12 cellular contexts compared by ENCODE assay signal in the genomic region with DNA sequence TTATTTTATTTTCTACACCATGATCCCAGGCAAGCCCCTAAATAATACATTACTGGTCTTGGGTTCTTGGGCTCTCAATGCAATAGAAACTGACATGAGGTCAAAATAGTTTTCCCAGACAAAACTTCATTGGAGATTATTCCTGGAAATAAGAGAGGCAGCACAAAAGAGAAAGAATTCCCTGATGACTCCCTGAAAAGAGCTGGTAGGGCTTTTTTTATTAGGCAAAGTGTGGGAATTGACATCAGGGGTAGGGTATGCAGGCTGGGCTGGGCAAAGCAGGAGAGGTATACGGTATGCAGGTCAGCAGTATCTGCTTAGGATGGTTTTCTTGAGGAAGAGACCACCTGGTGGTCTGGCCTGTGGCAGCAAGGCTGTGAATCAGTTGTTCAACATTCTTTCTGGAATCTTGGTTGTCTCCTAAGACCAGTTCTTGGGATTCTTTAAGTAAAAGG. TPM values are rescaled to one million over a fixed set of nuclear protein-coding genes. Genes with fewer than 3 reads are reported as not detected.
DNase-seq lines count a peak whose midpoint lies in the region; ATAC-seq, FAIRE-seq and TF ChIP-seq lines count a peak whose summit lies in the region.
"Had no signal": no experiment of that assay in that cellular context is flagged by ENCODE, and none has a peak within 500 bp of the region (broad histone marks: within the 10 kb centered on the region; RNA-seq: fewer than 3 reads in every experiment).

No MANE protein-coding gene starts in this region.

- peaks cover 55% of the 10 kb centered on the region for H3K27me3 Mint-ChIP-seq in activated CD8-positive, alpha-beta T cell treated with anti-CD3 and anti-CD28 coated beads for 36 hours
- H3K27me3 Mint-ChIP-seq in glutamatergic neuron (ENCODE audit: unreplicated experiment): no peaks in the 10 kb centered on the region
- H3K27me3 Mint-ChIP-seq in naive thymus-derived CD4-positive, alpha-beta T cell: peaks cover 31 to 63% (median 51%) of the 10 kb centered on the region in 5 donors

- no peak for DNase-seq in activated CD8-positive, alpha-beta T cell treated with anti-CD3 and anti-CD28 coated beads for 36 hours
- DNase-seq in glutamatergic neuron (no peak), prostate gland (ENCODE audit: low spot score) (no peak), GM19240 (ENCODE audit: insufficient read length, low spot score) (no peak), occipital lobe (lab: John Stamatoyannopoulos, UW) (no peak)
- DNase-seq in naive thymus-derived CD4-positive, alpha-beta T cell: no peak
- DNase-seq: activated gamma-delta T cell treated with Interleukin-2 at 50 U/mL for 16 hours; NK-92 treated with Interleukin-12 subunit alpha and Interleukin-12 subunit beta, amount 100 ng/mL, for 24 hours; stimulated activated naive CD4-positive, alpha-beta T cell treated with Interleukin-2 at 50 U/mL for 16 hours had no signal

- peak overlapping the region; percentile 13 to 44 for H3K27ac ChIP-seq in prostate gland
- no peak overlapping the region for H3K27ac ChIP-seq in naive thymus-derived CD4-positive, alpha-beta T cell (ENCODE audit: low read depth, low read length)
- H3K27ac ChIP-seq: KMS-11 had no signal

- H3K27ac Mint-ChIP-seq in activated CD8-positive, alpha-beta T cell treated with anti-CD3 and anti-CD28 coated beads for 36 hours: peak overlapping the region; percentile 4
- peak overlapping the region; percentile 35 for H3K27ac Mint-ChIP-seq in glutamatergic neuron (ENCODE audit: unreplicated experiment)
- H3K27ac Mint-ChIP-seq in naive thymus-derived CD4-positive, alpha-beta T cell: no peak overlapping the region

- CTCF ChIA-PET in activated CD8-positive, alpha-beta T cell treated with anti-CD3 and anti-CD28 coated beads for 36 hours (lab: Charles Lee): no interaction called here
- CTCF ChIA-PET in naive thymus-derived CD4-positive, alpha-beta T cell (lab: Charles Lee): no interaction called here

- no peaks in the 10 kb centered on the region for H3K36me3 ChIP-seq in prostate gland
- H3K36me3 ChIP-seq in naive thymus-derived CD4-positive, alpha-beta T cell (ENCODE audit: control insufficient read depth in 2 of 3, insufficient read depth in 3 of 3, low read length in 3 of 3): no peaks in the 10 kb centered on the region

- intact Hi-C loops in activated CD8-positive, alpha-beta T cell treated with anti-CD3 and anti-CD28 coated beads for 36 hours (cut with micrococcal nuclease): no loop called here
- intact Hi-C loops in prostate gland (cut with DNase I): no loop called here
- intact Hi-C loops in naive thymus-derived CD4-positive, alpha-beta T cell (cut with micrococcal nuclease): no loop called here

- no peak for TF ChIP-seq CTCF in activated CD8-positive, alpha-beta T cell treated with anti-CD3 and anti-CD28 coated beads for 36 hours (IDR thresholded peaks at IDR 0.05)
- no peak for TF ChIP-seq CTCF in glutamatergic neuron (IDR thresholded peaks at IDR 0.05; ENCODE audit: partially characterized antibody, unreplicated experiment)
- no peak for TF ChIP-seq CTCF in prostate gland (IDR thresholded peaks at IDR 0.05)

- FAIRE-seq in G401.6 (lab: Jason Lieb, UNC): peak; percentile 33

- ATAC-seq in activated CD8-positive, alpha-beta T cell treated with anti-CD3 and anti-CD28 coated beads for 36 hours: no peak
- no peak for ATAC-seq in naive thymus-derived CD4-positive, alpha-beta T cell
- ATAC-seq in HG03097 (IDR thresholded peaks at IDR 0.05; ENCODE audit: low FRiP score, unreplicated experiment): no peak

- H3K27me3 ChIP-seq in prostate gland (replicated peaks; ENCODE audit: insufficient read depth): no peaks in the 10 kb centered on the region
- no peaks in the 10 kb centered on the region for H3K27me3 ChIP-seq in naive thymus-derived CD4-positive, alpha-beta T cell (ENCODE audit: control insufficient read depth in 2 of 2, insufficient read depth in 2 of 2, low read length in 2 of 2)

- no peak overlapping the region for H3K4me3 Mint-ChIP-seq in activated CD8-positive, alpha-beta T cell treated with anti-CD3 and anti-CD28 coated beads for 36 hours
- no peak overlapping the region for H3K4me3 Mint-ChIP-seq in glutamatergic neuron (ENCODE audit: unreplicated experiment)
- no peak overlapping the region for H3K4me3 Mint-ChIP-seq in naive thymus-derived CD4-positive, alpha-beta T cell

- no peaks in the 10 kb centered on the region for H3K9me3 Mint-ChIP-seq in activated CD8-positive, alpha-beta T cell treated with anti-CD3 and anti-CD28 coated beads for 36 hours
- H3K9me3 Mint-ChIP-seq in glutamatergic neuron (ENCODE audit: unreplicated experiment): no peaks in the 10 kb centered on the region
- H3K9me3 Mint-ChIP-seq in naive thymus-derived CD4-positive, alpha-beta T cell: no peaks in the 10 kb centered on the region

- POLR2A ChIA-PET in activated CD8-positive, alpha-beta T cell treated with anti-CD3 and anti-CD28 coated beads for 36 hours (lab: Charles Lee): no interaction called here
- POLR2A ChIA-PET in naive thymus-derived CD4-positive, alpha-beta T cell (lab: Charles Lee): no interaction called here

- H3K4me3 ChIP-seq in prostate gland: no peak overlapping the region
- H3K4me3 ChIP-seq in naive thymus-derived CD4-positive, alpha-beta T cell (ENCODE audit: low read length): no peak overlapping the region

- H3K9me3 ChIP-seq in prostate gland: no peaks in the 10 kb centered on the region
- H3K9me3 ChIP-seq in naive thymus-derived CD4-positive, alpha-beta T cell (ENCODE audit: control insufficient read depth in 2 of 3, low read length in 3 of 3): no peaks in the 10 kb centered on the region

- WGBS in prostate gland: 90% methylated on average over 1 of the region's 1 CpG

- no peaks in the 10 kb centered on the region for H3K4me1 Mint-ChIP-seq in activated CD8-positive, alpha-beta T cell treated with anti-CD3 and anti-CD28 coated beads for 36 hours (ENCODE audit: low read depth)
- H3K4me1 Mint-ChIP-seq in glutamatergic neuron (ENCODE audit: low read depth, unreplicated experiment): peaks cover 7% of the 10 kb centered on the region
- peaks cover 0 to 5% (median 0%) of the 10 kb centered on the region in 7 donors for H3K4me1 Mint-ChIP-seq in naive thymus-derived CD4-positive, alpha-beta T cell

- H3K4me1 ChIP-seq in prostate gland (replicated peaks): no peaks in the 10 kb centered on the region
- no peaks in the 10 kb centered on the region for H3K4me1 ChIP-seq in naive thymus-derived CD4-positive, alpha-beta T cell (ENCODE audit: control insufficient read depth in 2 of 2, insufficient read depth in 2 of 2, low read length in 2 of 2)

- TF ChIP-seq POLR2A in prostate gland (IDR thresholded peaks at IDR 0.05): no peak

- H3K36me3 Mint-ChIP-seq in activated CD8-positive, alpha-beta T cell treated with anti-CD3 and anti-CD28 coated beads for 36 hours (ENCODE audit: low read depth): no peaks in the 10 kb centered on the region
- H3K36me3 Mint-ChIP-seq in glutamatergic neuron (ENCODE audit: unreplicated experiment): no peaks in the 10 kb centered on the region
- no peaks in the 10 kb centered on the region for H3K36me3 Mint-ChIP-seq in naive thymus-derived CD4-positive, alpha-beta T cell

RNA-seq across cellular contexts. Expression of a gene that starts 9.3 kb away (rescaled TPM):
- not detected for total RNA-seq in activated CD8-positive, alpha-beta T cell treated with anti-CD3 and anti-CD28 coated beads for 36 hours
- total RNA-seq in glutamatergic neuron (ENCODE audit: unreplicated experiment): not detected
- total RNA-seq in prostate gland: not detected
- total RNA-seq in naive thymus-derived CD4-positive, alpha-beta T cell: not detected
- polyA plus RNA-seq in naive thymus-derived CD4-positive, alpha-beta T cell: not detected
- not detected for total RNA-seq in occipital lobe

RNA-seq across cellular contexts. Expression of a gene that starts 14.2 kb away (rescaled TPM):
- total RNA-seq in activated CD8-positive, alpha-beta T cell treated with anti-CD3 and anti-CD28 coated beads for 36 hours: not detected
- total RNA-seq in glutamatergic neuron (ENCODE audit: unreplicated experiment): not detected
- 1 to 10 TPM in 1 of 2 donors, not detected in 1; 2.7 TPM for total RNA-seq in prostate gland
- total RNA-seq in naive thymus-derived CD4-positive, alpha-beta T cell: under 1 TPM in 1 of 5 experiments, not detected in 4; 0.48 TPM
- not detected for polyA plus RNA-seq in naive thymus-derived CD4-positive, alpha-beta T cell
- 0.31 TPM for total RNA-seq in occipital lobe

Comparison
In these comparisons a context has a peak if more than half of its experiments do, and no peak if none do; other contexts are left out.
1. H3K27ac Mint-ChIP-seq: peak in activated CD8-positive, alpha-beta T cell treated with anti-CD3 and anti-CD28 coated beads for 36 hours (single experiment) and glutamatergic neuron (single experiment); none in naive thymus-derived CD4-positive, alpha-beta T cell (0 of 9).